Comparison of ENCODE assay signal across 10 cellular contexts in the genomic region with DNA sequence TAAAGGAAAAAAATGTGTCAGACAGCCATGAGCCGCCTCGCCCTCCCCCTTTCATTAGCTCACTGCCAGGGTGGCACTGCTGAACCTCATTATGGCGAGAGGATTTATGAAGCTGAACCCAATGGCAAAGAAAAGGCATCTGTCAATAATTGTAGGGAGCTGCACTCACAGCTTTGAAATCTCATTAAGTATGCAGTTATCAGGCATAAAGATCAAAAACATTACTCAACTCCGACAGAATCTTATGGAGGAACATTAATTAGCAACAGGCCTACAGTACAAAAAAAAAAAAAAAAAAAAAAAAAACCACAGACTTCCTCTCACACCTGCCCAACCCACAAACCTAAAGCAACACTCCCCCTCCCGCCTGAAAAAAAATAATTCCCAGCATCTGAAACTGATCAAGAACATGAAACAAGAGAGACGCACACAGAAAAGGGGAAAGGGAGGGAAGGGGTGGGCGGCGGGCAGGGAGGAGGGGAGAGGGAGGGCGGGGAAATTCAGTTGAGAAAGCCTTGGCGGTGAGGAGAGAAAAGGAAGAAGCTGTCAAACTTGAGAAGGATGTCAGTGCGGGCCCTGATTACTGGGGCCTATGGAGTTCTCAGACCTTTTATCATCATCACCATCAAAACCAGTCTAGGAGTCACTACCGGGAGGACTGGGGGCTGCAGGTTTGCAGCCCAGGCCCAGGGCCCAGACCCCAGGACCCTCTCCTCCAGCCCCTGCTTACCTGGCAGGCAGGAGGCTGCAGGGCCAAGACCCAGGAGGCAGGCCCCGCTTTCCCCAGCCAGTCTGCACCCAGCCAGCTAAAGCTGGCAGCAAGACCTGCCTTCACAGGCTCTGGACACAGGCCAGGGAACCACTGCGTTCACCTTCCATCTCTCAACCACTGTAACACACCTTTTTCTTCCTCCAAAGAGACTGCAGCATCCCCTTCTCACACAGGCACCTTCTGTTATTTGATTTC. TPM values are rescaled to one million over a fixed set of nuclear protein-coding genes. Genes with fewer than 3 reads are reported as not detected.
A peak's percentile ranks its signal among the peaks of the same experiment; 100 is the strongest.
DNase-seq lines count a peak whose midpoint lies in the region; TF ChIP-seq lines count a peak whose summit lies in the region.
"Had no signal": no experiment of that assay in that cellular context is flagged by ENCODE, and none has a peak within 500 bp of the region (broad histone marks: within the 10 kb centered on the region; RNA-seq: fewer than 3 reads in every experiment).

No MANE protein-coding gene starts in this region.

- H3K27me3 Mint-ChIP-seq in activated CD4-positive, alpha-beta memory T cell treated with anti-CD3 and anti-CD28 coated beads for 36 hours = peaks cover 13% of the 10 kb centered on the region
- H3K27me3 Mint-ChIP-seq in Calu3 (ENCODE audit: unreplicated experiment) = no peaks in the 10 kb centered on the region

- peak overlapping the region; percentile 80 for H3K27ac Mint-ChIP-seq in activated CD4-positive, alpha-beta memory T cell treated with anti-CD3 and anti-CD28 coated beads for 36 hours
- H3K27ac Mint-ChIP-seq in Calu3 (ENCODE audit: unreplicated experiment) = no peak overlapping the region
- H3K27ac Mint-ChIP-seq: activated T-helper 2 cell treated with anti-CD3 and anti-CD28 coated beads, Interferon-gamma antibody, Interleukin-2, Interleukin-4, amounts not matched to agents 10 μg/mL and 5 μg/mL and 100 μg/mL, durations not matched to agents 14 hours and 24 hours and 36 hours had no signal

- intact Hi-C loops in activated CD4-positive, alpha-beta memory T cell treated with anti-CD3 and anti-CD28 coated beads for 36 hours (cut with micrococcal nuclease) = no loop called here
- intact Hi-C loops in Calu3 (cut with micrococcal nuclease; ENCODE audit: unreplicated experiment) = no loop called here

- peaks cover 25% of the 10 kb centered on the region for H3K4me1 Mint-ChIP-seq in activated CD4-positive, alpha-beta memory T cell treated with anti-CD3 and anti-CD28 coated beads for 36 hours (ENCODE audit: low read depth)
- H3K4me1 Mint-ChIP-seq in Calu3 (ENCODE audit: low read depth, unreplicated experiment) = no peaks in the 10 kb centered on the region

- DNase-seq in AG09309 (ENCODE audit: low read depth) = peak; percentile 59
- no peak for DNase-seq in HEK293T (ENCODE audit: extremely low spot score)
- DNase-seq in activated CD4-positive, alpha-beta memory T cell treated with anti-CD3 and anti-CD28 coated beads for 36 hours = peak; percentile 34
- DNase-seq in left kidney (ENCODE audit: low read depth, low spot score) = peak; percentile 72
- DNase-seq in anterior cingulate cortex (lab: John Stamatoyannopoulos, UW) = no peak
- no peak for DNase-seq in Calu3
- no peak for DNase-seq in RKO (ENCODE audit: low spot score)
- no peak for DNase-seq in NCI-H2227 (lab: John Stamatoyannopoulos, UW; ENCODE audit: unreplicated experiment)

- no peak for TF ChIP-seq CTCF in AG09309 (IDR thresholded peaks at IDR 0.05; ENCODE audit: control insufficient read depth, insufficient read depth, low read depth, low read length, missing control alignments)
- no peak for TF ChIP-seq CTCF in Calu3 (IDR thresholded peaks at IDR 0.05; ENCODE audit: unreplicated experiment)

- no peaks in the 10 kb centered on the region for H3K9me3 Mint-ChIP-seq in activated CD4-positive, alpha-beta memory T cell treated with anti-CD3 and anti-CD28 coated beads for 36 hours
- peaks cover 24% of the 10 kb centered on the region for H3K9me3 Mint-ChIP-seq in Calu3 (ENCODE audit: low read depth, unreplicated experiment)
- H3K9me3 Mint-ChIP-seq: activated T-helper 2 cell treated with anti-CD3 and anti-CD28 coated beads, Interferon-gamma antibody, Interleukin-2, Interleukin-4, amounts not matched to agents 10 μg/mL and 5 μg/mL and 100 μg/mL, durations not matched to agents 14 hours and 24 hours and 36 hours had no signal

- POLR2A ChIA-PET in HEK293T (lab: Yijun Ruan, JAX) = interaction anchor here (1.0 to 1.4 kb wide), 2 partner anchors 10 to 21 kb away, joined by 3 read pairs; no protein-coding TSS in a partner anchor
- POLR2A ChIA-PET in activated CD4-positive, alpha-beta memory T cell treated with anti-CD3 and anti-CD28 coated beads for 36 hours (lab: Charles Lee) = no interaction called here

- no peak overlapping the region for H3K4me3 ChIP-seq in AG09309 (ENCODE audit: control insufficient read depth, low read depth, low read length)
- H3K4me3 ChIP-seq: suprapubic skin had no signal

- CTCF ChIA-PET in HEK293T (lab: Yijun Ruan, JAX) = interaction anchor here (0.8 kb wide), 1 partner anchor 286 kb away, joined by 3 read pairs; no protein-coding TSS in a partner anchor
- CTCF ChIA-PET in activated CD4-positive, alpha-beta memory T cell treated with anti-CD3 and anti-CD28 coated beads for 36 hours (lab: Charles Lee) = interaction anchor here (0.7 to 1.1 kb wide), 2 partner anchors 128 to 286 kb away, joined by 3 to 4 read pairs; no protein-coding TSS in a partner anchor
- CTCF ChIA-PET in Calu3 (lab: Charles Lee) = no interaction called here

- H3K4me3 Mint-ChIP-seq in activated CD4-positive, alpha-beta memory T cell treated with anti-CD3 and anti-CD28 coated beads for 36 hours = peak overlapping the region; percentile 33
- no peak overlapping the region for H3K4me3 Mint-ChIP-seq in Calu3 (ENCODE audit: low read depth, unreplicated experiment)

- H3K36me3 Mint-ChIP-seq in activated CD4-positive, alpha-beta memory T cell treated with anti-CD3 and anti-CD28 coated beads for 36 hours = no peaks in the 10 kb centered on the region
- no peaks in the 10 kb centered on the region for H3K36me3 Mint-ChIP-seq in Calu3 (ENCODE audit: insufficient read depth, unreplicated experiment)

- no TSS peak for BruUV-seq in Calu3 (replicated peaks; lab: Mats Ljungman, UMichigan)

TF ChIP-seq in HEK293T, 16 proteins besides CTCF, POLR2A, EP300 and RAD21:
- TF ChIP-seq L3MBTL2 (conservative IDR thresholded peaks at IDR 0.05) = no peak
- TF ChIP-seq ZNF384 (IDR thresholded peaks at IDR 0.05) = peak; percentile 42
TF ChIP-seq in HEK293T: peak in this region for 1.

RNA-seq across cellular contexts. Expression of gene TSHZ3, which starts 8.9 kb away (rescaled TPM):
- 1 to 10 TPM; 1.6 to 2.6 TPM for total RNA-seq in activated CD4-positive, alpha-beta memory T cell treated with anti-CD3 and anti-CD28 coated beads for 36 hours
- total RNA-seq in Calu3 (2022) = not detected in 2 replicates

Comparison
In these comparisons a context has a peak if more than half of its experiments do, and no peak if none do; other contexts are left out.
1. DNase-seq: peak in AG09309 (single experiment), activated CD4-positive, alpha-beta memory T cell treated with anti-CD3 and anti-CD28 coated beads for 36 hours (single experiment) and left kidney (single experiment); none in HEK293T (single experiment), anterior cingulate cortex (0 of 58), Calu3 (single experiment), RKO (single experiment) and NCI-H2227 (single experiment).